ENCODE assay signal across 8 cellular contexts in genomic region chr9:91714020-91714721, GRCh38.
A peak's percentile ranks its signal among the peaks of the same experiment; 100 is the strongest.
DNase-seq lines count a peak whose midpoint lies in the region; ATAC-seq and TF ChIP-seq lines count a peak whose summit lies in the region.

No MANE protein-coding gene starts in this region.

- no peaks in the 10 kb centered on the region for H4K20me1 ChIP-seq in SK-N-SH (ENCODE audit: insufficient read depth)

- H3K9ac ChIP-seq in SK-N-SH, result no peak overlapping the region
- no peak overlapping the region for H3K9ac ChIP-seq in parathyroid adenoma

- TF ChIP-seq EP300 in SK-N-SH (IDR thresholded peaks at IDR 0.05; ENCODE audit: borderline replicate concordance in 1 of 2, low read depth in 1 of 2, low read length in 1 of 2), result no peak

- H2AFZ ChIP-seq in SK-N-SH (ENCODE audit: low read depth), result no peak overlapping the region
- peak overlapping the region; percentile 66 for H2AFZ ChIP-seq in parathyroid adenoma

- POLR2A ChIA-PET in SK-N-SH (lab: Yijun Ruan, JAX), result no interaction called here

- no peaks in the 10 kb centered on the region for H3K9me2 ChIP-seq in SK-N-SH

- ATAC-seq in GM21723 (IDR thresholded peaks at IDR 0.05; ENCODE audit: unreplicated experiment) (peak; percentile 41), HG03025 (IDR thresholded peaks at IDR 0.05; ENCODE audit: low FRiP score, unreplicated experiment) (no peak)

- H3K36me3 ChIP-seq in SK-N-SH (replicated peaks in 1 of 2; ENCODE audit: control insufficient read depth in 1 of 2, insufficient read depth in 2 of 2, low read length in 1 of 2) (no peaks in the 10 kb centered on the region), parathyroid adenoma (ENCODE audit: control insufficient read depth, insufficient read depth, low read length) (no peaks in the 10 kb centered on the region)

- 6% methylated on average over 35 of the region's 37 CpGs for WGBS in SK-N-SH (ENCODE audit: low lambda C conversion rate)

- H3K4me1 ChIP-seq in SK-N-SH (ENCODE audit: control insufficient read depth in 1 of 2, insufficient read depth in 2 of 2, low read depth in 1 of 2, low read length in 1 of 2) (peaks cover 0 to 9% of the 10 kb centered on the region in 2 experiments; a peak in 3 of 4 replicates), parathyroid adenoma (no peaks in the 10 kb centered on the region)

- CTCF ChIA-PET in SK-N-SH (lab: Yijun Ruan, JAX), result interaction anchor here (1.5 to 1.8 kb wide), 3 partner anchors 44 to 68 kb away, joined by 3 to 8 read pairs (median 3); no protein-coding TSS in a partner anchor

- TF ChIP-seq RAD21 in SK-N-SH (IDR thresholded peaks at IDR 0.05; ENCODE audit: low read length), result no peak

- peak overlapping the region; percentile 76 for H3K4me2 ChIP-seq in SK-N-SH
- H3K4me2 ChIP-seq in parathyroid adenoma (ENCODE audit: low read length), result peak overlapping the region; percentile 71

- H3K4me3 ChIP-seq in SK-N-SH (ENCODE audit: low read depth in 2 of 2, low read length in 1 of 2) (peak overlapping the region; percentile 35 to 54), fibroblast of villous mesenchyme (ENCODE audit: low read depth, low read length) (peak overlapping the region; percentile 59), parathyroid adenoma (ENCODE audit: low read depth, low read length) (peak overlapping the region; percentile 52)

- DNase-seq in COLO668 (lab: John Stamatoyannopoulos, UW; ENCODE audit: unreplicated experiment) (peak; percentile 6), SK-N-SH (peak; percentile 75), fibroblast of villous mesenchyme (ENCODE audit: low read depth) (peak; percentile 72), NAMALWA (ENCODE audit: low spot score) (no peak), RKO (ENCODE audit: low spot score) (no peak)

- H3F3A ChIP-seq in SK-N-SH (replicated peaks; ENCODE audit: insufficient read depth), result no peaks in the 10 kb centered on the region

- no peaks in the 10 kb centered on the region for H3K27me3 ChIP-seq in SK-N-SH (ENCODE audit: insufficient read depth)
- H3K27me3 ChIP-seq in parathyroid adenoma (ENCODE audit: control insufficient read depth, insufficient read depth, low read length), result no peaks in the 10 kb centered on the region

- H3K79me2 ChIP-seq in SK-N-SH (ENCODE audit: insufficient read depth), result no peaks in the 10 kb centered on the region
- H3K79me2 ChIP-seq in parathyroid adenoma, result no peaks in the 10 kb centered on the region

- no peak overlapping the region for H3K27ac ChIP-seq in SK-N-SH (ENCODE audit: low read depth in 2 of 2, low read length in 1 of 2)
- H3K27ac ChIP-seq in parathyroid adenoma, result no peak overlapping the region

- TF ChIP-seq CTCF in SK-N-SH (IDR thresholded peaks at IDR 0.05), result no peak
- no peak for TF ChIP-seq CTCF in fibroblast of villous mesenchyme (IDR thresholded peaks at IDR 0.05; ENCODE audit: insufficient read depth, low read depth, low read length)
- TF ChIP-seq CTCF in parathyroid adenoma (IDR thresholded peaks at IDR 0.05), result no peak

- no peaks in the 10 kb centered on the region for H3K9me3 ChIP-seq in SK-N-SH
- no peaks in the 10 kb centered on the region for H3K9me3 ChIP-seq in parathyroid adenoma (ENCODE audit: control insufficient read depth, low read length)

TF ChIP-seq in SK-N-SH, 30 proteins besides CTCF, POLR2A, EP300 and RAD21:
- no peak for TF ChIP-seq EZH2phosphoT487 (IDR thresholded peaks at IDR 0.05; ENCODE audit: borderline replicate concordance, low read depth)
- no peak for TF ChIP-seq PBX3 (IDR thresholded peaks at IDR 0.05)
- no peak for TF ChIP-seq USF2 (IDR thresholded peaks at IDR 0.05; ENCODE audit: borderline replicate concordance, low read depth, low read length)

Comparison
In these comparisons a context has a peak if more than half of its experiments do, and no peak if none do; other contexts are left out.
1. DNase-seq: peak in COLO668 (single experiment), SK-N-SH (single experiment) and fibroblast of villous mesenchyme (single experiment); none in NAMALWA (single experiment) and RKO (single experiment).
2. Peak in every context shown above with its lines, with median percentiles within 50 percentile points of each other: H3K4me3 ChIP-seq.